ENCODE assay signal across 8 cellular contexts in the genomic region with DNA sequence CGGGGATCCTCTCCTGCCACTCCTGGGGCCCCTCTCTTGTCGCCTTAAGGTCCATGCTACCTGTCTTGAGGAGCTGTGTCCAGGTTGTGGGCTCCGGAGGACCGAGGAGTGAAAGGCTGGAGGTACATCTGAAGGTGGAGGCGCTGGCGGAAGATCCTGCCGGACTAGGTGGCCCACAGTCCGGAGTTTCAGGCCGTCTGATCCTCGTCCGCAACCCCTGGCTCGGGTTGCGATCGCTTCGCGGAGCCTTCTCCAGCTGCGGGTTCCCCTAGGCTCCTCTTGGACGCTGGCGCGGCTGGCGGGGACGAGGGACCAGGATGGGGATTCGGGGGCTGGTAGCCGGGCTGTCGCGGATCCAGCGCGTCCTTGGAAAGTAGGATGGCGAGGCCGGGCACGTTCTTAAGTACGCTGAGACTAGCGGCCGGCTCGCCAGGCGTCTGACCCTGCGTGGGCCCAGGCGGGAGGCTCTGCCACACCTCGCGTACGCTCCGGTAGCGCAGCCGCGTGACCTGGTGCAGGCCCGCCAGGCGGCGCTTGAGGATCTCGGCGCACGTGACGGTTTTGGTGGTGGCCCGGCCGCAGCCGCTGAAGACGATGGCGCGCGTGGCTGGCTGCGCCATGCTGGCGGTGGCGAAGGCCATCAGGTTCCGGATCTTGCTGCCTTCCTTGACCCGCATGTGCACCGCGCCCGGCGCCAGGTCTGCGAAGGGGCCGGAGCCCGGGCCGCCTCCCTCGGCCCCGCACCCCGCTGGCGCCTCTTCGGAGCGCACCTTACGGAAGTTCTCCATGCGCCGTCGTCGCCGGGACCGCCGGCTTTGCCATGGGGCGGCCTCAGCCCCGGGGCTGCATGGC. TPM values are rescaled to one million over a fixed set of nuclear protein-coding genes. Genes with fewer than 3 reads are reported as not detected.
DNase-seq lines count a peak whose midpoint lies in the region; ATAC-seq and TF ChIP-seq lines count a peak whose summit lies in the region.

No MANE protein-coding gene starts in this region.

- H3K27me3 ChIP-seq in ACC112 (ENCODE audit: insufficient read depth, low read length) (no peaks in the 10 kb centered on the region), body of pancreas (no peaks in the 10 kb centered on the region), iPS-20b (ENCODE audit: insufficient read depth, low read length) (peaks cover 60% of the 10 kb centered on the region), smooth muscle cell (ENCODE audit: low read depth) (peaks cover 6% of the 10 kb centered on the region)

- H3K79me2 ChIP-seq in ACC112 (ENCODE audit: control insufficient read depth, insufficient read depth, low read length, unreplicated experiment) = peaks cover 53% of the 10 kb centered on the region
- no peaks in the 10 kb centered on the region for H3K79me2 ChIP-seq in smooth muscle cell (ENCODE audit: low read depth)

- H3K9ac ChIP-seq in iPS-20b (ENCODE audit: low read depth, low read length) = peak overlapping the region; percentile 31
- H3K9ac ChIP-seq in smooth muscle cell (ENCODE audit: low read depth) = peak overlapping the region; percentile 17

- H3F3A ChIP-seq in smooth muscle cell (ENCODE audit: low read depth) = peaks cover 18% of the 10 kb centered on the region

- no peaks in the 10 kb centered on the region for H3K9me3 Mint-ChIP-seq in T-helper 1 cell treated with Interleukin-12 subunit alpha and Interleukin-12 subunit beta and Interleukin-4 antibody, amounts not matched to agents 30 μg/mL and 1 μg/mL, for 36 hours

- H3K4me3 Mint-ChIP-seq in T-helper 1 cell treated with Interleukin-12 subunit alpha and Interleukin-12 subunit beta and Interleukin-4 antibody, amounts not matched to agents 30 μg/mL and 1 μg/mL, for 36 hours = peak overlapping the region; percentile 31

- peak overlapping the region; percentile 87 for H3K27ac ChIP-seq in ACC112 (ENCODE audit: low read depth, low read length)
- H3K27ac ChIP-seq in body of pancreas = peak overlapping the region; percentile 57 to 87 (median 84)
- H3K27ac ChIP-seq in iPS-20b (ENCODE audit: low read length) = no peak overlapping the region
- peak overlapping the region; percentile 68 for H3K27ac ChIP-seq in smooth muscle cell (ENCODE audit: low read depth)

- WGBS in body of pancreas, 2 donors = 22 to 43% methylated on average over 1 to 88 of the region's 88 CpGs
- 4% methylated on average over 88 of the region's 88 CpGs for WGBS in smooth muscle cell (ENCODE audit: low lambda C conversion rate)

- ATAC-seq in GM19025 (IDR thresholded peaks at IDR 0.05; ENCODE audit: low read depth, unreplicated experiment) (peak; percentile 42), HG03457 (IDR thresholded peaks at IDR 0.05; ENCODE audit: unreplicated experiment) (peak; percentile 16), body of pancreas (peak; percentile 63)

- H3K4me1 ChIP-seq in ACC112 (ENCODE audit: control insufficient read depth, insufficient read depth, low read length, unreplicated experiment) (peaks cover 29% of the 10 kb centered on the region), body of pancreas (peaks cover 53% of the 10 kb centered on the region), iPS-20b (ENCODE audit: insufficient read depth, low read length) (no peaks in the 10 kb centered on the region; the same call in 1 of the 2 replicates), smooth muscle cell (ENCODE audit: low read depth) (peaks cover 23% of the 10 kb centered on the region)

- intact Hi-C loops in body of pancreas (cut with DNase I) = no loop called here

- H3K36me3 ChIP-seq in ACC112 (ENCODE audit: insufficient read depth, low read length) = no peaks in the 10 kb centered on the region
- H3K36me3 ChIP-seq in body of pancreas (replicated peaks in 1 of 2; ENCODE audit: insufficient read depth in 1 of 2, low read depth in 2 of 2) = no peaks in the 10 kb centered on the region
- no peaks in the 10 kb centered on the region for H3K36me3 ChIP-seq in iPS-20b (ENCODE audit: insufficient read depth, low read depth, low read length)
- no peaks in the 10 kb centered on the region for H3K36me3 ChIP-seq in smooth muscle cell (ENCODE audit: low read depth)

- peaks cover 14% of the 10 kb centered on the region for H3K4me1 Mint-ChIP-seq in T-helper 1 cell treated with Interleukin-12 subunit alpha and Interleukin-12 subunit beta and Interleukin-4 antibody, amounts not matched to agents 30 μg/mL and 1 μg/mL, for 36 hours (ENCODE audit: low read depth)

- DNase-seq in body of pancreas (peak; percentile 75 to 87 (median 82)), smooth muscle cell (lab: John Stamatoyannopoulos, UW; ENCODE audit: unreplicated experiment) (peak; percentile 62), NCI-H345 treated with DMSO at 0.1 percent for 48 hours (lab: John Stamatoyannopoulos, UW; ENCODE audit: unreplicated experiment) (no peak)

- peak; percentile 9 to 65 (median 52) for TF ChIP-seq CTCF in body of pancreas (IDR thresholded peaks at IDR 0.05)
- peak; percentile 22 for TF ChIP-seq CTCF in smooth muscle cell (IDR thresholded peaks at IDR 0.05; ENCODE audit: borderline replicate concordance, insufficient read depth, poor library complexity, severe bottlenecking)

- H2AFZ ChIP-seq in ACC112 (ENCODE audit: low read length, unreplicated experiment) (peak overlapping the region; percentile 98), smooth muscle cell (ENCODE audit: low read depth) (peak overlapping the region; percentile 80)

- H3K4me2 ChIP-seq in smooth muscle cell = peak overlapping the region; percentile 96

- peaks cover 23% of the 10 kb centered on the region for H4K20me1 ChIP-seq in smooth muscle cell (ENCODE audit: low read depth)

- no peak for TF ChIP-seq POLR2A in body of pancreas (IDR thresholded peaks at IDR 0.05)

- no peaks in the 10 kb centered on the region for H3K36me3 Mint-ChIP-seq in T-helper 1 cell treated with Interleukin-12 subunit alpha and Interleukin-12 subunit beta and Interleukin-4 antibody, amounts not matched to agents 30 μg/mL and 1 μg/mL, for 36 hours (ENCODE audit: low read depth)

- H3K27me3 Mint-ChIP-seq in T-helper 1 cell treated with Interleukin-12 subunit alpha and Interleukin-12 subunit beta and Interleukin-4 antibody, amounts not matched to agents 30 μg/mL and 1 μg/mL, for 36 hours (ENCODE audit: low read depth) = peaks cover 38% of the 10 kb centered on the region

- H3K9me3 ChIP-seq in body of pancreas (no peaks in the 10 kb centered on the region), iPS-20b (ENCODE audit: insufficient read depth, low read depth, low read length) (no peaks in the 10 kb centered on the region), smooth muscle cell (replicated peaks; ENCODE audit: low read depth) (no peaks in the 10 kb centered on the region)

- no peak overlapping the region for H3K27ac Mint-ChIP-seq in T-helper 1 cell treated with Interleukin-12 subunit alpha and Interleukin-12 subunit beta and Interleukin-4 antibody, amounts not matched to agents 30 μg/mL and 1 μg/mL, for 36 hours

- H3K4me3 ChIP-seq in ACC112 (ENCODE audit: low read depth, low read length) = peak overlapping the region; percentile 99
- H3K4me3 ChIP-seq in body of pancreas = peak overlapping the region; percentile 0 to 19
- peak overlapping the region; percentile 71 for H3K4me3 ChIP-seq in iPS-20b (ENCODE audit: low read length)
- H3K4me3 ChIP-seq in smooth muscle cell = peak overlapping the region; percentile 60

RNA-seq across cellular contexts. Expression of a gene that starts 0.6 kb away (rescaled TPM):
- total RNA-seq in body of pancreas (10 to 100 TPM in 1 of 2 donors, 1 to 10 TPM in 1; 9.1 to 11.5 TPM), smooth muscle cell (5.5 and 8.7 TPM in 2 replicates)
- polyA plus RNA-seq in smooth muscle cell = 24.0 and 26.2 TPM in 2 replicates

RNA-seq across cellular contexts. Expression of a gene that starts 18.1 kb away (rescaled TPM):
- total RNA-seq in body of pancreas (10 to 100 TPM; 50.1 to 61.5 TPM), smooth muscle cell (144 and 154 TPM in 2 replicates)
- polyA plus RNA-seq in smooth muscle cell = 325 and 339 TPM in 2 replicates

RNA-seq across cellular contexts. Expression of a gene that starts 39.3 kb away (rescaled TPM):
- total RNA-seq in body of pancreas = 10 to 100 TPM; 21.1 to 30.4 TPM
- 2.8 and 18.1 TPM in 2 replicates for total RNA-seq in smooth muscle cell
- polyA plus RNA-seq in smooth muscle cell = 5.5 and 6.6 TPM in 2 replicates

RNA-seq across cellular contexts. Expression of a gene that starts 49.4 kb away (rescaled TPM):
- 10 to 100 TPM; 25.4 to 42.8 TPM for total RNA-seq in body of pancreas
- 52.4 and 53.7 TPM in 2 replicates for total RNA-seq in smooth muscle cell
- polyA plus RNA-seq in smooth muscle cell = 37.1 and 40.2 TPM in 2 replicates

Comparison
In these comparisons a context has a peak if more than half of its experiments do, and no peak if none do; other contexts are left out.
1. H3K4me3 ChIP-seq: peak in every context shown above with its lines; median percentile 99 in ACC112; 71 in iPS-20b; 60 in smooth muscle cell; 10 in body of pancreas.